In genomic region chr4:78481180-78481579, GRCh38 we compare ENCODE assay signal across 19 cellular contexts.
A peak's percentile ranks its signal among the peaks of the same experiment; 100 is the strongest.
DNase-seq lines count a peak whose midpoint lies in the region; ATAC-seq, FAIRE-seq and TF ChIP-seq lines count a peak whose summit lies in the region.
"Had no signal": no experiment of that assay in that cellular context is flagged by ENCODE, and none has a peak within 500 bp of the region (broad histone marks: within the 10 kb centered on the region; RNA-seq: fewer than 3 reads in every experiment).

No MANE protein-coding gene starts in this region.

- DNase-seq in AG04449 (ENCODE audit: low read depth, low spot score) (peak; percentile 69), HT1080 (ENCODE audit: low read depth) (peak; percentile 74), cardiac fibroblast (ENCODE audit: low read depth in 2 of 2) (peak; percentile 74 to 89), kidney epithelial cell (ENCODE audit: low read depth) (peak; percentile 14), NCI-H226 (no peak), kidney (no peak)
- DNase-seq in activated CD4-positive, alpha-beta T cell treated with anti-CD3 and anti-CD28 coated beads for 36 hours = no peak
- DNase-seq: ACHN; activated CD4-positive, alpha-beta T cell treated with anti-CD3 and anti-CD28 coated beads, Interleukin-2, amount 10 ng/mL, durations not matched to agents 24 days and 14 days; central memory CD4-positive, alpha-beta T cell; KG1; left cardiac atrium; naive thymus-derived CD8-positive, alpha-beta T cell; NCI-H2029 treated with DMSO at 0.1 percent for 48 hours; spleen; upper lobe of left lung had no signal

- H3K4me1 Mint-ChIP-seq in activated CD4-positive, alpha-beta T cell treated with anti-CD3 and anti-CD28 coated beads for 36 hours = no peaks in the 10 kb centered on the region
- H3K4me1 Mint-ChIP-seq: activated CD4-positive, alpha-beta T cell treated with anti-CD3 and anti-CD28 coated beads, Interleukin-2, amount 10 ng/mL, durations not matched to agents 24 days and 14 days; naive thymus-derived CD8-positive, alpha-beta T cell had no signal

- H3K9me3 Mint-ChIP-seq in activated CD4-positive, alpha-beta T cell treated with anti-CD3 and anti-CD28 coated beads for 36 hours (ENCODE audit: low read depth) = no peaks in the 10 kb centered on the region
- H3K9me3 Mint-ChIP-seq: activated CD4-positive, alpha-beta T cell treated with anti-CD3 and anti-CD28 coated beads, Interleukin-2, amount 10 ng/mL, durations not matched to agents 24 days and 14 days; naive thymus-derived CD8-positive, alpha-beta T cell had no signal

- no peaks in the 10 kb centered on the region for H3K4me1 ChIP-seq in kidney (ENCODE audit: control insufficient read depth in 1 of 2, insufficient read depth in 1 of 2, low read depth in 1 of 2, low read length in 2 of 2)
- H3K4me1 ChIP-seq: esophagus muscularis mucosa, spleen, upper lobe of left lung had no signal

- no peak for FAIRE-seq in kidney (lab: Jason Lieb, UNC)
- FAIRE-seq: GM18507 had no signal

- H3K27me3 Mint-ChIP-seq in activated CD4-positive, alpha-beta T cell treated with anti-CD3 and anti-CD28 coated beads for 36 hours = peaks cover 2% of the 10 kb centered on the region

- ATAC-seq in activated CD4-positive, alpha-beta T cell treated with anti-CD3 and anti-CD28 coated beads for 36 hours = no peak
- ATAC-seq in GM21526 (IDR thresholded peaks at IDR 0.05; ENCODE audit: low FRiP score, unreplicated experiment) = no peak
- ATAC-seq: left cardiac atrium; naive thymus-derived CD8-positive, alpha-beta T cell had no signal

- H3K9me3 ChIP-seq in kidney (ENCODE audit: control insufficient read depth in 1 of 2, low read length in 2 of 2) = no peaks in the 10 kb centered on the region
- H3K9me3 ChIP-seq: esophagus muscularis mucosa, spleen, upper lobe of left lung had no signal

- no peak for TF ChIP-seq CTCF in AG04449 (IDR thresholded peaks at IDR 0.05; ENCODE audit: insufficient read depth, low read length, missing control alignments)
- no peak for TF ChIP-seq CTCF in cardiac fibroblast (IDR thresholded peaks at IDR 0.05; ENCODE audit: low read depth, low read length)
- no peak for TF ChIP-seq CTCF in kidney epithelial cell (IDR thresholded peaks at IDR 0.05; ENCODE audit: insufficient read depth, low read length, poor library complexity, severe bottlenecking)
- TF ChIP-seq CTCF in kidney (IDR thresholded peaks at IDR 0.05; ENCODE audit: borderline replicate concordance, extremely low read depth, insufficient read depth) = no peak

- no peaks in the 10 kb centered on the region for H3K27me3 ChIP-seq in kidney epithelial cell (ENCODE audit: control insufficient read depth, insufficient read depth, low read length)
- H3K27me3 ChIP-seq: esophagus muscularis mucosa, spleen, upper lobe of left lung had no signal

- H3K27ac ChIP-seq in kidney (ENCODE audit: low read depth in 2 of 2, low read length in 2 of 2) = no peak overlapping the region
- H3K27ac ChIP-seq: esophagus muscularis mucosa, spleen, upper lobe of left lung had no signal

- H3K36me3 Mint-ChIP-seq in activated CD4-positive, alpha-beta T cell treated with anti-CD3 and anti-CD28 coated beads for 36 hours (ENCODE audit: low read depth) = no peaks in the 10 kb centered on the region
- H3K36me3 Mint-ChIP-seq: naive thymus-derived CD8-positive, alpha-beta T cell had no signal

- no peak overlapping the region for H3K4me3 ChIP-seq in AG04449 (ENCODE audit: low read depth, low read length)
- no peak overlapping the region for H3K4me3 ChIP-seq in cardiac fibroblast (replicated peaks in 1 of 2; ENCODE audit: low read depth in 2 of 2, low read length in 2 of 2)
- no peak overlapping the region for H3K4me3 ChIP-seq in kidney epithelial cell (ENCODE audit: low read depth, low read length)
- no peak overlapping the region for H3K4me3 ChIP-seq in kidney (ENCODE audit: low read length in 2 of 2)
- H3K4me3 ChIP-seq: esophagus muscularis mucosa, spleen, upper lobe of left lung had no signal

- H3K27ac Mint-ChIP-seq in activated CD4-positive, alpha-beta T cell treated with anti-CD3 and anti-CD28 coated beads for 36 hours = no peak overlapping the region
- H3K27ac Mint-ChIP-seq: activated CD4-positive, alpha-beta T cell treated with anti-CD3 and anti-CD28 coated beads, Interleukin-2, amount 10 ng/mL, durations not matched to agents 24 days and 14 days; naive thymus-derived CD8-positive, alpha-beta T cell had no signal

- peaks cover 1% of the 10 kb centered on the region for H3K36me3 ChIP-seq in kidney epithelial cell (ENCODE audit: control insufficient read depth, insufficient read depth, low read length)
- H3K36me3 ChIP-seq in kidney (ENCODE audit: control insufficient read depth in 1 of 2, insufficient read depth in 2 of 2, low read length in 2 of 2) = peaks cover 12 to 18% of the 10 kb centered on the region in 2 donors
- H3K36me3 ChIP-seq: spleen, upper lobe of left lung had no signal

- POLR2A ChIA-PET in AG04449 (lab: Yijun Ruan, JAX) = no interaction called here
- POLR2A ChIA-PET in activated CD4-positive, alpha-beta T cell treated with anti-CD3 and anti-CD28 coated beads for 36 hours (lab: Charles Lee) = no interaction called here

- H3K9ac ChIP-seq in kidney (ENCODE audit: low read length in 2 of 2) = no peak overlapping the region

- H3K4me3 Mint-ChIP-seq in activated CD4-positive, alpha-beta T cell treated with anti-CD3 and anti-CD28 coated beads for 36 hours = no peak overlapping the region
- H3K4me3 Mint-ChIP-seq: activated CD4-positive, alpha-beta T cell treated with anti-CD3 and anti-CD28 coated beads, Interleukin-2, amount 10 ng/mL, durations not matched to agents 24 days and 14 days; naive thymus-derived CD8-positive, alpha-beta T cell had no signal

- CTCF ChIA-PET in AG04449 (lab: Yijun Ruan, JAX) = interaction anchor here (1.4 to 1.6 kb wide), 2 partner anchors 16 to 421 kb away, joined by 3 read pairs; no protein-coding TSS in a partner anchor
- CTCF ChIA-PET in activated CD4-positive, alpha-beta T cell treated with anti-CD3 and anti-CD28 coated beads for 36 hours (lab: Charles Lee) = no interaction called here

- intact Hi-C loops in activated CD4-positive, alpha-beta T cell treated with anti-CD3 and anti-CD28 coated beads for 36 hours (cut with DNase I, micrococcal nuclease) = no loop called here
- intact Hi-C loops in kidney (cut with DNase I) = no loop called here

Comparison
In these comparisons a context has a peak if more than half of its experiments do, and no peak if none do; other contexts are left out.
1. DNase-seq: peak in AG04449 (single experiment), HT1080 (single experiment), cardiac fibroblast (2 of 2) and kidney epithelial cell (single experiment); none in activated CD4-positive, alpha-beta T cell treated with anti-CD3 and anti-CD28 coated beads for 36 hours (single experiment), NCI-H226 (single experiment) and kidney (single experiment).